In the genomic region with DNA sequence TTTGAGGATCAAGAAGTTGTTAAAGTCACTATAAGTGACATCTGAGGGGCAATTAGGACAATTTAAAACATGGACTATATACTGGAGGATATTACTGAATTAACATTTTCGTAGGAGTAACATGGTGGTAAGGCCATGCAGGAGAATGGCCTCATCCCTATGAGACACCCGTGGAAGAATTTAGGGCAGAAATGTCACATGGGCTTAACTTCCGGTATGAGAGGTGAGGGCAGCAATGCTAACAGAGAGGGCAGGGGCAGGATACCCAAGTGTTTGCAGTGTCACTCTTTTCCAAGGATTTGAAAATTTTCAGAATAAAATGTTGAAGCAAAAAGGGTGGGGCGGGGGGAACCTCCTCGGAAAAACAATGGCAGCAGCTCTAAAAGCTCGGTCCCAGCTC, we compare ENCODE assay signal across 10 cellular contexts. TPM values are rescaled to one million over a fixed set of nuclear protein-coding genes. Genes with fewer than 3 reads are reported as not detected.
DNase-seq lines count a peak whose midpoint lies in the region; ATAC-seq and TF ChIP-seq lines count a peak whose summit lies in the region.
"Had no signal": no experiment of that assay in that cellular context is flagged by ENCODE, and none has a peak within 500 bp of the region (broad histone marks: within the 10 kb centered on the region; RNA-seq: fewer than 3 reads in every experiment).

No MANE protein-coding gene starts in this region.

- no peak for DNase-seq in breast epithelium (ENCODE audit: low spot score in 2 of 2)
- DNase-seq in mammary epithelial cell = no peak
- DNase-seq in ascending aorta (ENCODE audit: low spot score in 2 of 2) = no peak
- no peak for DNase-seq in mesothelial cell of epicardium (ENCODE audit: low spot score in 2 of 2, unreplicated experiment in 2 of 2)
- no peak for DNase-seq in type B pancreatic cell (ENCODE audit: extremely low spot score, unreplicated experiment)
- no peak for DNase-seq in HuH-7 (ENCODE audit: low spot score)
- no peak for DNase-seq in GM13977 (ENCODE audit: low spot score)
- DNase-seq: amniotic stem cell, PC-9 had no signal

- no peaks in the 10 kb centered on the region for H3K36me3 ChIP-seq in breast epithelium
- peaks cover 2% of the 10 kb centered on the region for H3K36me3 ChIP-seq in mammary epithelial cell (ENCODE audit: insufficient read depth, low read length)
- H3K36me3 ChIP-seq in ascending aorta = no peaks in the 10 kb centered on the region

- in situ Hi-C loops in mammary epithelial cell (cut with MboI; ENCODE audit: low sequenced_read_pairs in 2 of 2) = no loop called here
- in situ Hi-C loops in GM13977 (cut with MboI; ENCODE audit: low pct_unique_long_range_greater_than_20kb, low sequenced_read_pairs, unreplicated experiment) = no loop called here

- CTCF ChIA-PET in mammary epithelial cell (lab: Charles Lee; ENCODE audit: low non-redundant PET) = no interaction called here

- H3K9me3 ChIP-seq in breast epithelium (no peaks in the 10 kb centered on the region), mammary epithelial cell (replicated peaks; ENCODE audit: insufficient read depth, low read length) (no peaks in the 10 kb centered on the region), ascending aorta (no peaks in the 10 kb centered on the region)

- no peaks in the 10 kb centered on the region for H4K20me1 ChIP-seq in mammary epithelial cell (ENCODE audit: insufficient read depth, low read length)

- peaks cover 98% of the 10 kb centered on the region for H3K79me2 ChIP-seq in mammary epithelial cell (ENCODE audit: insufficient read depth, low read length)

- BruUV-seq in mammary epithelial cell (replicated peaks; lab: Mats Ljungman, UMichigan) = no TSS peak

- intact Hi-C loops in breast epithelium (cut with DNase I; ENCODE audit: low total_unique reads) (no loop called here), mammary epithelial cell (cut with micrococcal nuclease) (no loop called here), ascending aorta (cut with DNase I) (loop anchor here (2.0 kb wide), 1 partner anchor 49 kb away; the partner anchor contains the start of gene VMAC)

- H3K27me3 ChIP-seq in breast epithelium (no peaks in the 10 kb centered on the region), mammary epithelial cell (ENCODE audit: insufficient read depth, low read length) (no peaks in the 10 kb centered on the region), ascending aorta (no peaks in the 10 kb centered on the region)

- dilution Hi-C loops in mammary epithelial cell (cut with HindIII; ENCODE audit: low sequenced_read_pairs) = no loop called here

- H3K4me3 ChIP-seq in breast epithelium = peak overlapping the region in 1 of 3 donors; percentile 1
- H3K4me3 ChIP-seq in mammary epithelial cell (replicated peaks in 1 of 3; ENCODE audit: insufficient read depth in 1 of 3, low read depth in 2 of 3, low read length in 3 of 3) = no peak overlapping the region
- H3K4me3 ChIP-seq in ascending aorta = peak overlapping the region in 1 of 2 donors; percentile 49
- H3K4me3 ChIP-seq: PC-9 had no signal

- no peak overlapping the region for H3K9ac ChIP-seq in mammary epithelial cell (ENCODE audit: insufficient read depth, low read length)

- H3K4me1 ChIP-seq in breast epithelium = peaks cover 0 to 7% of the 10 kb centered on the region in 2 donors
- peaks cover 15% of the 10 kb centered on the region for H3K4me1 ChIP-seq in mammary epithelial cell (ENCODE audit: insufficient read depth, low read length)
- peaks cover 18 to 46% of the 10 kb centered on the region in 2 donors for H3K4me1 ChIP-seq in ascending aorta

- H3K9me3 Mint-ChIP-seq in mesothelial cell of epicardium (no peaks in the 10 kb centered on the region), type B pancreatic cell (no peaks in the 10 kb centered on the region)

- H3K27ac ChIP-seq in breast epithelium (peak overlapping the region; percentile 40 to 52), mammary epithelial cell (ENCODE audit: insufficient read depth, low read depth, low read length) (no peak overlapping the region), ascending aorta (peak overlapping the region; percentile 74 to 77)
- H3K27ac ChIP-seq: PC-9 had no signal

- peaks cover 3% of the 10 kb centered on the region for H3K36me3 Mint-ChIP-seq in mesothelial cell of epicardium
- peaks cover 4% of the 10 kb centered on the region for H3K36me3 Mint-ChIP-seq in type B pancreatic cell

- H3K27ac Mint-ChIP-seq in mesothelial cell of epicardium = peak overlapping the region; percentile 55
- peak overlapping the region; percentile 81 for H3K27ac Mint-ChIP-seq in type B pancreatic cell

- TF ChIP-seq CTCF in breast epithelium (IDR thresholded peaks at IDR 0.05) = no peak
- TF ChIP-seq CTCF in mammary epithelial cell (conservative IDR thresholded peaks at IDR 0.05 in 1 of 2, IDR thresholded peaks at IDR 0.05 in 1 of 2; ENCODE audit: extremely low read depth in 1 of 2, insufficient read depth in 1 of 2, low read depth in 1 of 2, low read length in 2 of 2) = no peak
- no peak for TF ChIP-seq CTCF in ascending aorta (IDR thresholded peaks at IDR 0.05)
- TF ChIP-seq CTCF in mesothelial cell of epicardium (IDR thresholded peaks at IDR 0.05; ENCODE audit: unreplicated experiment) = no peak
- TF ChIP-seq CTCF in type B pancreatic cell (conservative IDR thresholded peaks at IDR 0.05) = no peak
- TF ChIP-seq CTCF in GM13977 (IDR thresholded peaks at IDR 0.05; ENCODE audit: extremely low read depth, insufficient read depth, missing control alignments) = no peak

- TF ChIP-seq POLR2A in breast epithelium (IDR thresholded peaks at IDR 0.05) = no peak

- H3K4me3 Mint-ChIP-seq in mesothelial cell of epicardium = no peak overlapping the region
- peak overlapping the region; percentile 11 for H3K4me3 Mint-ChIP-seq in type B pancreatic cell

- no peak for ATAC-seq in GM18858 (IDR thresholded peaks at IDR 0.05; ENCODE audit: unreplicated experiment)

- H3K27me3 Mint-ChIP-seq in mesothelial cell of epicardium (ENCODE audit: low read depth) = no peaks in the 10 kb centered on the region
- no peaks in the 10 kb centered on the region for H3K27me3 Mint-ChIP-seq in type B pancreatic cell

- H3K4me2 ChIP-seq in mammary epithelial cell (ENCODE audit: insufficient read depth, low read depth, low read length) = no peak overlapping the region
- H3K4me2 ChIP-seq: PC-9 had no signal

- H3K4me1 Mint-ChIP-seq in mesothelial cell of epicardium = peaks cover 81% of the 10 kb centered on the region
- H3K4me1 Mint-ChIP-seq in type B pancreatic cell (ENCODE audit: unreplicated experiment) = peaks cover 78% of the 10 kb centered on the region

- no peak overlapping the region for H2AFZ ChIP-seq in mammary epithelial cell (ENCODE audit: low read depth, low read length)
- H2AFZ ChIP-seq: PC-9 had no signal

- 85% methylated on average over 6 of the region's 6 CpGs for WGBS in mammary epithelial cell (ENCODE audit: low coverage, missing lambda C conversion rate)

RNA-seq across cellular contexts. Expression of gene RANBP3, which starts 23.6 kb away (rescaled TPM):
- 10 to 100 TPM; 54.4 to 66.2 (median 64.9) TPM for total RNA-seq in breast epithelium
- total RNA-seq in mammary epithelial cell = 10 to 100 TPM; 41.0 to 73.9 TPM
- polyA plus RNA-seq in mammary epithelial cell = 62.7 TPM
- polyA minus RNA-seq in mammary epithelial cell = 116 TPM
- 48.0 TPM for total RNA-seq in ascending aorta
- 83.3 to 89.8 TPM (median 87.2 TPM) in 3 replicates for total RNA-seq in mesothelial cell of epicardium
- 75.5 and 92.4 TPM in 2 replicates for total RNA-seq in type B pancreatic cell (ENCODE audit: low replicate concordance)

RNA-seq across cellular contexts. Expression of gene CAPS, which starts 40.2 kb away (rescaled TPM):
- total RNA-seq in breast epithelium = 10 to 100 TPM in 2 of 3 donors, 1 to 10 TPM in 1; 9.4 to 19.0 (median 16.4) TPM
- 10 to 100 TPM in 1 of 2 donors, 1 to 10 TPM in 1; 9.0 to 15.0 TPM for total RNA-seq in mammary epithelial cell
- 8.8 TPM for polyA plus RNA-seq in mammary epithelial cell
- polyA minus RNA-seq in mammary epithelial cell = 1.7 TPM
- total RNA-seq in ascending aorta = 8.1 TPM
- 16.2 to 17.2 TPM (median 16.7 TPM) in 3 replicates for total RNA-seq in mesothelial cell of epicardium
- 13.9 and 14.1 TPM in 2 replicates for total RNA-seq in type B pancreatic cell (ENCODE audit: low replicate concordance)

RNA-seq across cellular contexts. Expression of gene VMAC, which starts 49.6 kb away (rescaled TPM):
- 10 to 100 TPM in 1 of 3 donors, 1 to 10 TPM in 2; 6.1 to 11.8 (median 9.2) TPM for total RNA-seq in breast epithelium
- 1 to 10 TPM; 3.4 to 7.3 TPM for total RNA-seq in mammary epithelial cell
- polyA plus RNA-seq in mammary epithelial cell = 1.2 TPM
- 1.4 TPM for polyA minus RNA-seq in mammary epithelial cell
- 15.2 TPM for total RNA-seq in ascending aorta
- total RNA-seq in mesothelial cell of epicardium = 11.0 to 12.3 TPM (median 11.0 TPM) in 3 replicates
- total RNA-seq in type B pancreatic cell (ENCODE audit: low replicate concordance) = 7.1 and 7.4 TPM in 2 replicates

RNA-seq across cellular contexts. Expression of gene NDUFA11, which starts 50.7 kb away (rescaled TPM):
- total RNA-seq in breast epithelium = 100 to 1,000 TPM; 186 to 278 (median 186) TPM
- total RNA-seq in mammary epithelial cell = 100 to 1,000 TPM; 223 to 257 TPM
- polyA plus RNA-seq in mammary epithelial cell = 522 TPM
- polyA minus RNA-seq in mammary epithelial cell = 25.0 TPM
- total RNA-seq in ascending aorta = 205 TPM
- total RNA-seq in mesothelial cell of epicardium = 229 to 235 TPM (median 233 TPM) in 3 replicates
- total RNA-seq in type B pancreatic cell (ENCODE audit: low replicate concordance) = 253 and 265 TPM in 2 replicates
